ENCODE assay signal across 21 cellular contexts in genomic region chr11:9207229-9207628, GRCh38.
"Had no signal": no experiment of that assay in that cellular context is flagged by ENCODE, and none has a peak within 500 bp of the region (broad histone marks: within the 10 kb centered on the region; RNA-seq: fewer than 3 reads in every experiment).

No MANE protein-coding gene starts in this region.

- H2AFZ ChIP-seq: hepatocyte had no signal

- H3K27me3 Mint-ChIP-seq: activated CD4-positive, alpha-beta memory T cell treated with anti-CD3 and anti-CD28 coated beads for 36 hours; activated naive CD8-positive, alpha-beta T cell treated with anti-CD3 and anti-CD28 coated beads, Interleukin-2, amount 10 ng/mL, durations not matched to agents 7 days and 5 days; dendritic cell treated with granulocyte-macrophage colony-stimulating factor and Interleukin-4, amounts not matched to agents 40 ng/mL and 50 ng/mL, for 4 days; stimulated activated memory B cell treated with anti-CD40 and anti-IgM and Interleukin-4, amounts not matched to agents 10 μg/mL and 1 μg/mL and 100 μg/mL, for 72 hours had no signal

- H3K4me1 ChIP-seq: body of pancreas, right lobe of liver had no signal

- H3K4me2 ChIP-seq: hepatocyte had no signal

- H3K4me3 Mint-ChIP-seq: activated CD4-positive, alpha-beta memory T cell treated with anti-CD3 and anti-CD28 coated beads for 36 hours; activated naive CD8-positive, alpha-beta T cell treated with anti-CD3 and anti-CD28 coated beads, Interleukin-2, amount 10 ng/mL, durations not matched to agents 7 days and 5 days; dendritic cell treated with granulocyte-macrophage colony-stimulating factor and Interleukin-4, amounts not matched to agents 40 ng/mL and 50 ng/mL, for 4 days; nephron progenitor cell; stimulated activated memory B cell treated with anti-CD40 and anti-IgM and Interleukin-4, amounts not matched to agents 10 μg/mL and 1 μg/mL and 100 μg/mL, for 72 hours; T-helper 2 cell treated with Interferon-gamma antibody and Interleukin-4, amounts not matched to agents 5 μg/mL and 100 μg/mL, for 36 hours; WTC11 had no signal

- H3K27me3 ChIP-seq: body of pancreas, esophagus squamous epithelium, hepatocyte, right lobe of liver, thyroid gland had no signal

- H3K4me3 ChIP-seq: body of pancreas, esophagus squamous epithelium, hepatocyte, lower lobe of right lung, right lobe of liver, thyroid gland had no signal

- H3K27ac Mint-ChIP-seq: activated CD4-positive, alpha-beta memory T cell treated with anti-CD3 and anti-CD28 coated beads for 36 hours; activated naive CD8-positive, alpha-beta T cell treated with anti-CD3 and anti-CD28 coated beads, Interleukin-2, amount 10 ng/mL, durations not matched to agents 7 days and 5 days; dendritic cell treated with granulocyte-macrophage colony-stimulating factor and Interleukin-4, amounts not matched to agents 40 ng/mL and 50 ng/mL, for 4 days; nephron progenitor cell; T-helper 2 cell treated with Interferon-gamma antibody and Interleukin-4, amounts not matched to agents 5 μg/mL and 100 μg/mL, for 36 hours; WTC11 had no signal

- H3K9me3 Mint-ChIP-seq: activated CD4-positive, alpha-beta memory T cell treated with anti-CD3 and anti-CD28 coated beads for 36 hours; activated naive CD8-positive, alpha-beta T cell treated with anti-CD3 and anti-CD28 coated beads, Interleukin-2, amount 10 ng/mL, durations not matched to agents 7 days and 5 days; dendritic cell treated with granulocyte-macrophage colony-stimulating factor and Interleukin-4, amounts not matched to agents 40 ng/mL and 50 ng/mL, for 4 days; nephron progenitor cell; stimulated activated memory B cell treated with anti-CD40 and anti-IgM and Interleukin-4, amounts not matched to agents 10 μg/mL and 1 μg/mL and 100 μg/mL, for 72 hours; T-helper 2 cell treated with Interferon-gamma antibody and Interleukin-4, amounts not matched to agents 5 μg/mL and 100 μg/mL, for 36 hours; WTC11 had no signal

- H3K9me3 ChIP-seq: body of pancreas, esophagus squamous epithelium, lower lobe of right lung, right lobe of liver, thyroid gland had no signal

- DNase-seq: activated CD4-positive, alpha-beta memory T cell treated with anti-CD3 and anti-CD28 coated beads for 36 hours; activated CD4-positive, alpha-beta T cell treated with anti-CD3 and anti-CD28 coated beads for 4 hours; activated naive CD8-positive, alpha-beta T cell treated with anti-CD3 and anti-CD28 coated beads, Interleukin-2, amount 10 ng/mL, durations not matched to agents 7 days and 5 days; activated T-cell treated with anti-CD3 and anti-CD28 coated beads for 4 hours; amygdala; body of pancreas; central memory CD4-positive, alpha-beta T cell; effector memory CD4-positive, alpha-beta T cell; esophagus squamous epithelium; islet precursor cell; left colon; lower lobe of right lung; nephron progenitor cell; right lobe of liver; stimulated activated CD4-positive, alpha-beta T cell treated with anti-CD3 and anti-CD28 coated beads, Interleukin-4, amount 100 ng/mL, for 4 hours; thyroid gland had no signal

- ATAC-seq: body of pancreas; left colon; lower lobe of right lung; right lobe of liver; stimulated activated memory B cell treated with anti-CD40 and anti-IgM and Interleukin-4, amounts not matched to agents 10 μg/mL and 1 μg/mL and 100 μg/mL, for 72 hours; WTC11 had no signal

- H3K27ac ChIP-seq: body of pancreas, esophagus squamous epithelium, hepatocyte, lower lobe of right lung, right lobe of liver, thyroid gland had no signal
